ENCODE assay signal across 13 cellular contexts in genomic region chr4:53676402-53676871, GRCh38.
A peak's percentile ranks its signal among the peaks of the same experiment; 100 is the strongest.
DNase-seq lines count a peak whose midpoint lies in the region; ATAC-seq, FAIRE-seq and TF ChIP-seq lines count a peak whose summit lies in the region.
"Had no signal": no experiment of that assay in that cellular context is flagged by ENCODE, and none has a peak within 500 bp of the region (broad histone marks: within the 10 kb centered on the region; RNA-seq: fewer than 3 reads in every experiment).

No MANE protein-coding gene starts in this region.

- intact Hi-C loops in HepG2 (cut with micrococcal nuclease; ENCODE audit: unreplicated experiment) = no loop called here

- POLR2A ChIA-PET in HepG2 (lab: Yijun Ruan, JAX) = no interaction called here
- POLR2A ChIA-PET in CD8-positive, alpha-beta memory T cell (lab: Charles Lee) = no interaction called here

- H3K27ac Mint-ChIP-seq in CD8-positive, alpha-beta memory T cell = no peak overlapping the region
- H3K27ac Mint-ChIP-seq: stimulated activated naive B cell treated with anti-CD40 and anti-IgM and Interleukin-4, amounts not matched to agents 10 μg/mL and 1 μg/mL and 100 μg/mL, for 72 hours had no signal

- peaks cover 0 to 6% of the 10 kb centered on the region in 2 donors for H3K27me3 Mint-ChIP-seq in CD8-positive, alpha-beta memory T cell

- no peak for TF ChIP-seq CTCF in liver (IDR thresholded peaks at IDR 0.05; ENCODE audit: low read depth, low read length, missing input control)
- TF ChIP-seq CTCF in HepG2 (CRISPR knock-in tag; IDR thresholded peaks at IDR 0.05) = no peak

- H3K36me3 ChIP-seq in liver (ENCODE audit: control insufficient read depth in 4 of 4, insufficient read depth in 3 of 4, low read depth in 1 of 4, low read length in 3 of 4) (no peaks in the 10 kb centered on the region), HepG2 (replicated peaks in 1 of 2; ENCODE audit: control insufficient read depth in 1 of 2, insufficient read depth in 2 of 2, low read length in 2 of 2) (no peaks in the 10 kb centered on the region)
- H3K36me3 ChIP-seq in CD8-positive, alpha-beta memory T cell (ENCODE audit: insufficient read depth, low read length) = no peaks in the 10 kb centered on the region

- no peak for ATAC-seq in HepG2
- ATAC-seq in GM18498 (IDR thresholded peaks at IDR 0.05; ENCODE audit: unreplicated experiment) = no peak
- ATAC-seq in HG02973 (IDR thresholded peaks at IDR 0.05; ENCODE audit: unreplicated experiment) = no peak
- ATAC-seq: stimulated activated naive B cell treated with anti-CD40 and anti-IgM and Interleukin-4, amounts not matched to agents 10 μg/mL and 1 μg/mL and 100 μg/mL, for 72 hours had no signal

- no peak overlapping the region for H3K4me2 ChIP-seq in HepG2 (ENCODE audit: low read depth, low read length)

- H3K79me2 ChIP-seq in HepG2 (ENCODE audit: insufficient read depth, low read length) = no peaks in the 10 kb centered on the region

- peaks cover 0 to 6% (median 2%) of the 10 kb centered on the region in 4 donors for H3K4me1 ChIP-seq in liver (ENCODE audit: control insufficient read depth in 4 of 4, insufficient read depth in 4 of 4, low read length in 3 of 4)
- no peaks in the 10 kb centered on the region for H3K4me1 ChIP-seq in HepG2 (ENCODE audit: insufficient read depth, low read length)
- H3K4me1 ChIP-seq in CD8-positive, alpha-beta memory T cell (ENCODE audit: insufficient read depth, low read length) = no peaks in the 10 kb centered on the region

- TF ChIP-seq EP300 in HepG2 (IDR thresholded peaks at IDR 0.05; ENCODE audit: low read depth in 2 of 2, low read length in 2 of 2) (no peak), HepG2 (CRISPR knock-in tag; IDR thresholded peaks at IDR 0.05; ENCODE audit: borderline replicate concordance) (no peak)

- no peaks in the 10 kb centered on the region for H3K4me1 Mint-ChIP-seq in CD8-positive, alpha-beta memory T cell
- H3K4me1 Mint-ChIP-seq: stimulated activated naive B cell treated with anti-CD40 and anti-IgM and Interleukin-4, amounts not matched to agents 10 μg/mL and 1 μg/mL and 100 μg/mL, for 72 hours had no signal

- no peaks in the 10 kb centered on the region for H3K9me3 ChIP-seq in liver (ENCODE audit: control insufficient read depth in 4 of 4, low read length in 3 of 4)
- H3K9me3 ChIP-seq in HepG2 (ENCODE audit: low read length) = no peaks in the 10 kb centered on the region
- no peaks in the 10 kb centered on the region for H3K9me3 ChIP-seq in CD8-positive, alpha-beta memory T cell (ENCODE audit: low read length)

- H3K27ac ChIP-seq in liver (ENCODE audit: low read depth in 1 of 2, low read length in 2 of 2) (no peak overlapping the region), HepG2 (ENCODE audit: extremely low read length, insufficient read depth, low read length) (no peak overlapping the region)
- no peak overlapping the region for H3K27ac ChIP-seq in CD8-positive, alpha-beta memory T cell (ENCODE audit: low read depth, low read length)

- no peaks in the 10 kb centered on the region for H3K36me3 Mint-ChIP-seq in CD8-positive, alpha-beta memory T cell
- H3K36me3 Mint-ChIP-seq: stimulated activated naive B cell treated with anti-CD40 and anti-IgM and Interleukin-4, amounts not matched to agents 10 μg/mL and 1 μg/mL and 100 μg/mL, for 72 hours had no signal

- no peak for TF ChIP-seq POLR2A in HepG2 (IDR thresholded peaks at IDR 0.05; ENCODE audit: insufficient read depth in 1 of 2, low read depth in 2 of 2, low read length in 2 of 2)

- H3K9me3 Mint-ChIP-seq in CD8-positive, alpha-beta memory T cell = peaks cover 0 to 5% (median 2%) of the 10 kb centered on the region in 5 donors

- 48% methylated on average over 1 of the region's 1 CpG for WGBS in liver
- WGBS in HepG2 (ENCODE audit: low lambda C conversion rate) = 62% methylated on average over 1 of the region's 1 CpG

- H3K9ac ChIP-seq in liver (ENCODE audit: low read depth in 1 of 2, low read length in 2 of 2) (no peak overlapping the region), HepG2 (ENCODE audit: insufficient read depth, low read depth, low read length) (no peak overlapping the region)

- H3K27me3 ChIP-seq in liver (ENCODE audit: control insufficient read depth in 4 of 4, insufficient read depth in 4 of 4, low read length in 3 of 4) (no peaks in the 10 kb centered on the region), HepG2 (ENCODE audit: control insufficient read depth in 1 of 2, insufficient read depth in 2 of 2, low read length in 2 of 2) (no peaks in the 10 kb centered on the region)
- no peaks in the 10 kb centered on the region for H3K27me3 ChIP-seq in CD8-positive, alpha-beta memory T cell (ENCODE audit: insufficient read depth, low read length, poor library complexity, severe bottlenecking)

- H3K4me3 ChIP-seq in liver (ENCODE audit: low read depth in 1 of 3, low read length in 3 of 3) = no peak overlapping the region
- no peak overlapping the region for H3K4me3 ChIP-seq in HepG2 (replicated peaks in 1 of 3; ENCODE audit: insufficient read depth in 1 of 3, low read depth in 2 of 3, low read length in 3 of 3)
- no peak overlapping the region for H3K4me3 ChIP-seq in CD8-positive, alpha-beta memory T cell (ENCODE audit: low read length)

- TF ChIP-seq RAD21 in liver (IDR thresholded peaks at IDR 0.05) = peak; percentile 11 to 42
- no peak for TF ChIP-seq RAD21 in HepG2 (CRISPR knock-in tag; IDR thresholded peaks at IDR 0.05)

- no peak for DNase-seq in HepG2 (ENCODE audit: low spot score)
- peak; percentile 4 for DNase-seq in dermis blood vessel endothelial cell
- DNase-seq in medulla oblongata (ENCODE audit: extremely low spot score) = peak; percentile 27
- DNase-seq in KG1 (lab: John Stamatoyannopoulos, UW) = no peak
- DNase-seq in CD8-positive, alpha-beta memory T cell = no peak
- DNase-seq: activated CD4-positive, alpha-beta T cell treated with anti-CD3 and anti-CD28 coated beads for 4 hours; activated effector memory CD4-positive, alpha-beta T cell treated with anti-CD3 and anti-CD28 coated beads, Interleukin-2, amount 50 U/mL, for 16 hours; DMS79; NCI-H524; stimulated activated naive B cell treated with anti-CD40 and anti-IgM and Interleukin-4, amounts not matched to agents 10 μg/mL and 1 μg/mL and 100 μg/mL, for 72 hours had no signal

- no peak overlapping the region for H2AFZ ChIP-seq in HepG2 (ENCODE audit: low read length)

- no peak overlapping the region for H3K4me3 Mint-ChIP-seq in CD8-positive, alpha-beta memory T cell
- H3K4me3 Mint-ChIP-seq: stimulated activated naive B cell treated with anti-CD40 and anti-IgM and Interleukin-4, amounts not matched to agents 10 μg/mL and 1 μg/mL and 100 μg/mL, for 72 hours had no signal

- BruUV-seq in HepG2 (replicated peaks; lab: Mats Ljungman, UMichigan) = no TSS peak

- FAIRE-seq in HepG2 (lab: Jason Lieb, UNC) = no peak

- CTCF ChIA-PET in HepG2 (lab: Yijun Ruan, JAX; ENCODE audit: low intra/inter-chr PET ratio, low total read pairs) = no interaction called here
- CTCF ChIA-PET in CD8-positive, alpha-beta memory T cell (lab: Charles Lee) = no interaction called here

- no peaks in the 10 kb centered on the region for H4K20me1 ChIP-seq in HepG2 (ENCODE audit: insufficient read depth, low read length)

- in situ Hi-C loops in HepG2 (cut with HindIII; ENCODE audit: extremely low pct_ligation_motif_present, low pct_unique_long_range_greater_than_20kb) = no loop called here

TF ChIP-seq in liver, 16 proteins besides CTCF, POLR2A, EP300 and RAD21 (continues in another document):
- TF ChIP-seq GABPA (IDR thresholded peaks at IDR 0.05 in 1 of 2, conservative IDR thresholded peaks at IDR 0.05 in 1 of 2) = peak in 1 of 2 donors; percentile 15
- no peak for TF ChIP-seq MAX (IDR thresholded peaks at IDR 0.05)
- no peak for TF ChIP-seq EGR1 (IDR thresholded peaks at IDR 0.05; ENCODE audit: low read depth in 2 of 2)
- TF ChIP-seq ATF3 (IDR thresholded peaks at IDR 0.05) = no peak
- TF ChIP-seq SP1 (IDR thresholded peaks at IDR 0.05) = peak; percentile 64
- no peak for TF ChIP-seq FOXA2 (IDR thresholded peaks at IDR 0.05)
- TF ChIP-seq HNF4G (IDR thresholded peaks at IDR 0.05) = no peak
- TF ChIP-seq FOXA1 (IDR thresholded peaks at IDR 0.05) = no peak
- TF ChIP-seq NR2F2 (IDR thresholded peaks at IDR 0.05) = peak; percentile 100
- TF ChIP-seq YY1 (IDR thresholded peaks at IDR 0.05) = no peak
- TF ChIP-seq JUND (IDR thresholded peaks at IDR 0.05) = no peak

TF ChIP-seq in HepG2, 621 proteins besides CTCF, POLR2A, EP300 and RAD21 (continues in another document):
- no peak for TF ChIP-seq GZF1 (CRISPR knock-in tag; IDR thresholded peaks at IDR 0.05)
- no peak for TF ChIP-seq CBX2 (IDR thresholded peaks at IDR 0.05; ENCODE audit: low read depth, low read length)
- TF ChIP-seq CBX2 (CRISPR knock-in tag; IDR thresholded peaks at IDR 0.05; ENCODE audit: low read depth) = no peak
- TF ChIP-seq ARNT (IDR thresholded peaks at IDR 0.05) = no peak

Comparison
In these comparisons a context has a peak if more than half of its experiments do, and no peak if none do; other contexts are left out.
1. DNase-seq: peak in dermis blood vessel endothelial cell (single experiment) and medulla oblongata (single experiment); none in HepG2 (single experiment), KG1 (single experiment) and CD8-positive, alpha-beta memory T cell (0 of 5).